Comparison of ENCODE assay signal across 11 cellular contexts in the genomic region with DNA sequence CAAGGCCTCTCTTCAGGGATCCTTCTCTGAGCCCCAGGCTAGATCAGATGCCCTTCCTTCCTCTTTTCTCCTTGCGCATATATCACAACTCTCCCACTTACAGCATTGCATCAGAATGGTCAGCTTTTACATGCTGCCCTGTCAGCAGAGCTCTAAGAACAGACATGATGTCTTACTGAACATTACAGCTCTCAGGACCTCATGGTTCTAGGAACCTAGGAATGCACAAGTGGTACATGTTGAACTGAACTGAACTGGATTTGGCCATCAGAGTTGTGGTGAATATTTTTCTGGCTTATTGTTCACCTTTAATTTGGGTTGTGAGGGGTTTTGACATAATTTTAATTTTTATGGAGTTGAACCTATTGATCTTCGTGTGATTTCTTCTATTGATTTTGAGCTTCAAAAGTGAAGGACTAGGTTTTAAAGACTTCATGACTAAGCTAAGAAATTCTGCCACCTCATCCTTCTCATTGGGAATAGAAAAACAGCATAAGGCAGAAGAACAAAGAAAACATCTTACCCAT. TPM values are rescaled to one million over a fixed set of nuclear protein-coding genes. Genes with fewer than 3 reads are reported as not detected.
DNase-seq lines count a peak whose midpoint lies in the region; ATAC-seq, FAIRE-seq and TF ChIP-seq lines count a peak whose summit lies in the region.
"Had no signal": no experiment of that assay in that cellular context is flagged by ENCODE, and none has a peak within 500 bp of the region (broad histone marks: within the 10 kb centered on the region; RNA-seq: fewer than 3 reads in every experiment).

No MANE protein-coding gene starts in this region.

- no peak overlapping the region for H4K8ac ChIP-seq in H1 (ENCODE audit: extremely low read depth, insufficient read depth, low read length)

- no peaks in the 10 kb centered on the region for H3K36me3 Mint-ChIP-seq in activated T-cell treated with anti-CD3 and anti-CD28 coated beads, Interleukin-2, amount 50 U/mL, for 72 hours (ENCODE audit: insufficient read depth in 2 of 2)
- no peaks in the 10 kb centered on the region for H3K36me3 Mint-ChIP-seq in activated T-cell treated with anti-CD3 and anti-CD28 coated beads, Interleukin-2, amount 50 U/mL, for 24 hours (ENCODE audit: low read depth)
- H3K36me3 Mint-ChIP-seq in stimulated activated effector memory CD8-positive, alpha-beta T cell treated with anti-CD3 and anti-CD28 coated beads, Interleukin-12 subunit alpha, Interleukin-12 subunit beta, amount 100 ng/mL, for 72 hours, result no peaks in the 10 kb centered on the region
- H3K36me3 Mint-ChIP-seq in WTC11 (no peaks in the 10 kb centered on the region), glutamatergic neuron (ENCODE audit: unreplicated experiment) (no peaks in the 10 kb centered on the region)

- DNase-seq in activated T-cell treated with anti-CD3 and anti-CD28 coated beads, Interleukin-2, amount 50 U/mL, for 72 hours, result no peak
- no peak for DNase-seq in activated T-cell treated with anti-CD3 and anti-CD28 coated beads, Interleukin-2, amount 50 U/mL, for 24 hours
- peak; percentile 43 for DNase-seq in SIG-M5 treated with dmso at 0.1 percent for 504 hours (lab: John Stamatoyannopoulos, UW; ENCODE audit: unreplicated experiment)
- no peak for DNase-seq in H1 (ENCODE audit: low read depth in 1 of 2, low spot score in 2 of 2)
- no peak for DNase-seq in stimulated activated effector memory CD8-positive, alpha-beta T cell treated with anti-CD3 and anti-CD28 coated beads, Interleukin-12 subunit alpha, Interleukin-12 subunit beta, amount 100 ng/mL, for 72 hours (ENCODE audit: low spot score in 2 of 2)
- no peak for DNase-seq in WTC11 (ENCODE audit: low spot score)
- DNase-seq in SK-N-SH, result no peak
- DNase-seq in glutamatergic neuron, result no peak
- DNase-seq: activated CD4-positive, alpha-beta T cell treated with anti-CD3 and anti-CD28 coated beads for 1 hour; NCI-H1436 treated with DMSO at 0.1 percent for 48 hours had no signal

- no peak overlapping the region for H3K4ac ChIP-seq in H1 (replicated peaks; ENCODE audit: insufficient read length, low read depth, low read length)

- peak overlapping the region; percentile 53; the same call in 1 of the 2 replicates for H2AFZ ChIP-seq in H1 (ENCODE audit: low read length)
- H2AFZ ChIP-seq in SK-N-SH (ENCODE audit: low read depth), result no peak overlapping the region

- H3K27me3 ChIP-seq in H1 (replicated peaks in 1 of 4; ENCODE audit: control insufficient read depth in 3 of 4, extremely low read depth in 1 of 4, insufficient read depth in 3 of 4, low read length in 3 of 4), result no peaks in the 10 kb centered on the region
- no peaks in the 10 kb centered on the region for H3K27me3 ChIP-seq in SK-N-SH (ENCODE audit: insufficient read depth)

- H3K9me2 ChIP-seq in SK-N-SH, result no peaks in the 10 kb centered on the region

- 89% methylated on average over 2 of the region's 2 CpGs; no CpG with 5 or more reads in 1 of the 2 experiments for WGBS in H1 (ENCODE audit: extremely low coverage in 1 of 2, insufficient coverage in 1 of 2, insufficient read length in 1 of 2, insufficient replicate concordance in 2 of 2, low coverage in 1 of 2, low lambda C conversion rate in 2 of 2, missing lambda C conversion rate in 1 of 2), 2 experiments
- WGBS in SK-N-SH (ENCODE audit: low lambda C conversion rate), result 55% methylated on average over 2 of the region's 2 CpGs

- no peak overlapping the region for H3K27ac ChIP-seq in H1 (ENCODE audit: low read depth, low read length)
- no peak overlapping the region for H3K27ac ChIP-seq in SK-N-SH (ENCODE audit: low read depth in 2 of 2, low read length in 1 of 2)

- TF ChIP-seq RAD21 in H1 (IDR thresholded peaks at IDR 0.05 in 1 of 2, conservative IDR thresholded peaks at IDR 0.05 in 1 of 2; ENCODE audit: low read depth in 2 of 2, low read length in 2 of 2) (no peak), SK-N-SH (IDR thresholded peaks at IDR 0.05; ENCODE audit: low read length) (no peak)

- no peak overlapping the region for H3K56ac ChIP-seq in H1 (replicated peaks; ENCODE audit: insufficient read length, low read depth, low read length)

- no peak overlapping the region for H4K5ac ChIP-seq in H1 (ENCODE audit: insufficient read length, low read depth, low read length)

- no peak for ATAC-seq in activated T-cell treated with anti-CD3 and anti-CD28 coated beads, Interleukin-2, amount 50 U/mL, for 72 hours (replicated peaks in 1 of 2)
- ATAC-seq in stimulated activated effector memory CD8-positive, alpha-beta T cell treated with anti-CD3 and anti-CD28 coated beads, Interleukin-12 subunit alpha, Interleukin-12 subunit beta, amount 100 ng/mL, for 72 hours, result no peak
- no peak for ATAC-seq in WTC11

- TF ChIP-seq EP300 in H1 (IDR thresholded peaks at IDR 0.05; ENCODE audit: borderline replicate concordance in 1 of 2, low read depth in 2 of 2, low read length in 2 of 2) (no peak), SK-N-SH (IDR thresholded peaks at IDR 0.05; ENCODE audit: borderline replicate concordance in 1 of 2, low read depth in 1 of 2, low read length in 1 of 2) (no peak)

- TF ChIP-seq CTCF in H1 (IDR thresholded peaks at IDR 0.05; ENCODE audit: control extremely low read depth in 1 of 3, insufficient read depth in 1 of 3, low read depth in 1 of 3, low read length in 3 of 3) (no peak), WTC11 (IDR thresholded peaks at IDR 0.05) (no peak), SK-N-SH (IDR thresholded peaks at IDR 0.05) (no peak), glutamatergic neuron (IDR thresholded peaks at IDR 0.05; ENCODE audit: partially characterized antibody, unreplicated experiment) (no peak)

- H3K79me1 ChIP-seq in H1 (ENCODE audit: low read depth, low read length), result no peaks in the 10 kb centered on the region

- no peak overlapping the region for H4K91ac ChIP-seq in H1 (replicated peaks; ENCODE audit: insufficient read length, low read length)

- peak overlapping the region; percentile 12; the same call in 1 of the 2 replicates for H2BK15ac ChIP-seq in H1 (ENCODE audit: low read length)

- H3K79me2 ChIP-seq in H1 (ENCODE audit: control insufficient read depth in 1 of 2, insufficient read depth in 2 of 2, low read length in 2 of 2), result no peaks in the 10 kb centered on the region
- no peaks in the 10 kb centered on the region for H3K79me2 ChIP-seq in SK-N-SH (ENCODE audit: insufficient read depth)

- no peak overlapping the region for H2AK5ac ChIP-seq in H1 (ENCODE audit: low read depth, low read length)

- no peaks in the 10 kb centered on the region for H3K27me3 Mint-ChIP-seq in activated T-cell treated with anti-CD3 and anti-CD28 coated beads, Interleukin-2, amount 50 U/mL, for 72 hours (ENCODE audit: low read depth)
- H3K27me3 Mint-ChIP-seq in activated T-cell treated with anti-CD3 and anti-CD28 coated beads, Interleukin-2, amount 50 U/mL, for 24 hours, result no peaks in the 10 kb centered on the region
- H3K27me3 Mint-ChIP-seq in WTC11 (ENCODE audit: low read depth), result no peaks in the 10 kb centered on the region
- H3K27me3 Mint-ChIP-seq in glutamatergic neuron (ENCODE audit: unreplicated experiment), result peaks cover 3% of the 10 kb centered on the region

- H2BK12ac ChIP-seq in H1 (ENCODE audit: low read depth, low read length), result peak overlapping the region; percentile 85; the same call in 1 of the 2 replicates

- CTCF ChIA-PET in H1 (lab: Charles Lee; ENCODE audit: partially characterized antibody), result interaction anchor here (0.6 to 1.4 kb wide), 5 partner anchors 17 to 981 kb away, joined by 3 to 7 read pairs (median 3); no protein-coding TSS in a partner anchor
- CTCF ChIA-PET in WTC11 (lab: Charles Lee), result interaction anchor here (1.2 kb wide), 1 partner anchor 38 kb away, joined by 4 read pairs; the partner anchor contains the start of gene SPON1
- CTCF ChIA-PET in SK-N-SH (lab: Yijun Ruan, JAX), result interaction anchor here (1.3 kb wide), 1 partner anchor 152 kb away, joined by 3 read pairs; no protein-coding TSS in a partner anchor

- TF ChIP-seq POLR2A in H1 (IDR thresholded peaks at IDR 0.05; ENCODE audit: control extremely low read depth in 1 of 2, low read depth in 2 of 2, low read length in 2 of 2), result no peak

- H3K9me3 Mint-ChIP-seq in activated T-cell treated with anti-CD3 and anti-CD28 coated beads, Interleukin-2, amount 50 U/mL, for 72 hours, result peaks cover 0 to 6% of the 10 kb centered on the region in 2 donors
- peaks cover 5% of the 10 kb centered on the region for H3K9me3 Mint-ChIP-seq in activated T-cell treated with anti-CD3 and anti-CD28 coated beads, Interleukin-2, amount 50 U/mL, for 24 hours
- peaks cover 3% of the 10 kb centered on the region for H3K9me3 Mint-ChIP-seq in stimulated activated effector memory CD8-positive, alpha-beta T cell treated with anti-CD3 and anti-CD28 coated beads, Interleukin-12 subunit alpha, Interleukin-12 subunit beta, amount 100 ng/mL, for 72 hours
- H3K9me3 Mint-ChIP-seq in WTC11, result peaks cover 4% of the 10 kb centered on the region; the same call in 1 of the 2 replicates
- H3K9me3 Mint-ChIP-seq in glutamatergic neuron (ENCODE audit: unreplicated experiment), result peaks cover 3% of the 10 kb centered on the region

- H3K4me2 ChIP-seq in H1 (ENCODE audit: insufficient read depth in 1 of 2, low read depth in 2 of 2, low read length in 2 of 2) (no peak overlapping the region; a peak in 1 of 4 replicates), SK-N-SH (no peak overlapping the region)

- POLR2A ChIA-PET in H1 (lab: Charles Lee; ENCODE audit: partially characterized antibody) (no interaction called here), WTC11 (lab: Charles Lee) (interaction anchor here (0.5 kb wide), 1 partner anchor 250 kb away, joined by 5 read pairs; no protein-coding TSS in a partner anchor), SK-N-SH (lab: Yijun Ruan, JAX) (no interaction called here)

- H3K9me3 ChIP-seq in H1 (ENCODE audit: insufficient read depth in 2 of 2, low read depth in 1 of 2, low read length in 1 of 2) (no peaks in the 10 kb centered on the region), SK-N-SH (no peaks in the 10 kb centered on the region)

- peak overlapping the region; percentile 92 for H3K27ac Mint-ChIP-seq in activated T-cell treated with anti-CD3 and anti-CD28 coated beads, Interleukin-2, amount 50 U/mL, for 72 hours
- no peak overlapping the region for H3K27ac Mint-ChIP-seq in activated T-cell treated with anti-CD3 and anti-CD28 coated beads, Interleukin-2, amount 50 U/mL, for 24 hours
- H3K27ac Mint-ChIP-seq in stimulated activated effector memory CD8-positive, alpha-beta T cell treated with anti-CD3 and anti-CD28 coated beads, Interleukin-12 subunit alpha, Interleukin-12 subunit beta, amount 100 ng/mL, for 72 hours, result peak overlapping the region; percentile 93
- H3K27ac Mint-ChIP-seq in WTC11, result no peak overlapping the region; the same call in 1 of the 2 replicates
- no peak overlapping the region for H3K27ac Mint-ChIP-seq in glutamatergic neuron (ENCODE audit: unreplicated experiment)

- no peak overlapping the region for H2BK20ac ChIP-seq in H1 (ENCODE audit: low read length)

- H3K9ac ChIP-seq in H1 (replicated peaks in 1 of 4; ENCODE audit: extremely low read depth in 1 of 4, low read depth in 3 of 4, low read length in 3 of 4), result no peak overlapping the region
- no peak overlapping the region for H3K9ac ChIP-seq in SK-N-SH

- H3K4me3 Mint-ChIP-seq in activated T-cell treated with anti-CD3 and anti-CD28 coated beads, Interleukin-2, amount 50 U/mL, for 72 hours, result no peak overlapping the region
- no peak overlapping the region for H3K4me3 Mint-ChIP-seq in activated T-cell treated with anti-CD3 and anti-CD28 coated beads, Interleukin-2, amount 50 U/mL, for 24 hours
- no peak overlapping the region for H3K4me3 Mint-ChIP-seq in stimulated activated effector memory CD8-positive, alpha-beta T cell treated with anti-CD3 and anti-CD28 coated beads, Interleukin-12 subunit alpha, Interleukin-12 subunit beta, amount 100 ng/mL, for 72 hours
- H3K4me3 Mint-ChIP-seq in WTC11 (no peak overlapping the region), glutamatergic neuron (ENCODE audit: unreplicated experiment) (no peak overlapping the region)

- H3F3A ChIP-seq in SK-N-SH (replicated peaks; ENCODE audit: insufficient read depth), result no peaks in the 10 kb centered on the region

- H3K4me1 ChIP-seq in H1 (replicated peaks in 1 of 4; ENCODE audit: control insufficient read depth in 3 of 4, insufficient read depth in 4 of 4, low read length in 3 of 4), result peaks cover 0 to 3% (median 1%) of the 10 kb centered on the region in 4 experiments; a peak in 5 of 7 replicates
- H3K4me1 ChIP-seq in SK-N-SH (ENCODE audit: control insufficient read depth in 1 of 2, insufficient read depth in 2 of 2, low read depth in 1 of 2, low read length in 1 of 2), result no peaks in the 10 kb centered on the region; a peak in 1 of 4 replicates

- H3K18ac ChIP-seq in H1 (ENCODE audit: extremely low read depth, low read length), result no peak overlapping the region

- no peaks in the 10 kb centered on the region for H3K23me2 ChIP-seq in H1 (ENCODE audit: low read depth, low read length)

- no peak for FAIRE-seq in H1 (lab: Jason Lieb, UNC)
- FAIRE-seq: endometrium had no signal

- H4K20me1 ChIP-seq in H1 (replicated peaks in 1 of 2; ENCODE audit: control insufficient read depth in 1 of 2, insufficient read depth in 2 of 2, low read length in 2 of 2) (no peaks in the 10 kb centered on the region), SK-N-SH (ENCODE audit: insufficient read depth) (no peaks in the 10 kb centered on the region)

- H3K23ac ChIP-seq in H1 (ENCODE audit: insufficient read length), result no peak overlapping the region

- H3K4me3 ChIP-seq in H1 (ENCODE audit: extremely low read depth in 1 of 4, insufficient read depth in 2 of 4, low read depth in 3 of 4, low read length in 4 of 4), result no peak overlapping the region
- H3K4me3 ChIP-seq in SK-N-SH (ENCODE audit: low read depth in 2 of 2, low read length in 1 of 2), result no peak overlapping the region

- no peak overlapping the region for H2BK5ac ChIP-seq in H1 (ENCODE audit: low read depth, low read length)

- H3K36me3 ChIP-seq in H1 (ENCODE audit: control insufficient read depth in 2 of 4, insufficient read depth in 4 of 4, low read length in 3 of 4) (no peaks in the 10 kb centered on the region), SK-N-SH (replicated peaks in 1 of 2; ENCODE audit: control insufficient read depth in 1 of 2, insufficient read depth in 2 of 2, low read length in 1 of 2) (no peaks in the 10 kb centered on the region)

- H3K4me1 Mint-ChIP-seq in activated T-cell treated with anti-CD3 and anti-CD28 coated beads, Interleukin-2, amount 50 U/mL, for 72 hours (ENCODE audit: low read depth), result peaks cover 38% of the 10 kb centered on the region
- H3K4me1 Mint-ChIP-seq in activated T-cell treated with anti-CD3 and anti-CD28 coated beads, Interleukin-2, amount 50 U/mL, for 24 hours (ENCODE audit: low read depth), result peaks cover 63% of the 10 kb centered on the region
- H3K4me1 Mint-ChIP-seq in stimulated activated effector memory CD8-positive, alpha-beta T cell treated with anti-CD3 and anti-CD28 coated beads, Interleukin-12 subunit alpha, Interleukin-12 subunit beta, amount 100 ng/mL, for 72 hours, result peaks cover 42% of the 10 kb centered on the region
- peaks cover 41% of the 10 kb centered on the region for H3K4me1 Mint-ChIP-seq in WTC11
- peaks cover 2% of the 10 kb centered on the region for H3K4me1 Mint-ChIP-seq in glutamatergic neuron (ENCODE audit: low read depth, unreplicated experiment)

- H2BK120ac ChIP-seq in H1 (replicated peaks; ENCODE audit: low read depth, low read length), result no peak overlapping the region

- H3K14ac ChIP-seq in H1 (ENCODE audit: insufficient read length), result no peak overlapping the region

RNA-seq across cellular contexts. Expression of gene SPON1, which starts 37.7 kb away (rescaled TPM):
- under 1 TPM; 0.12 to 0.16 TPM for total RNA-seq in activated T-cell treated with anti-CD3 and anti-CD28 coated beads, Interleukin-2, amount 50 U/mL, for 72 hours
- 4.3 and 5.4 TPM in 2 replicates for total RNA-seq in H1 (2021; fragmentation: NEBNext Ultra II Directional; extraction: Animal tissue kit (Norgen Biotek cat#: 25700))
- polyA plus RNA-seq in H1 (2011; rRNA removed), result 1.5 and 2.0 TPM in 2 replicates
- 2.3 TPM for polyA plus RNA-seq in H1 (2011; cell fraction: cytosol; rRNA removed)
- 3.5 TPM for polyA plus RNA-seq in H1 (2011; cell fraction: nucleus; rRNA removed)
- polyA plus RNA-seq in H1 (2012, experiment 1 of 2), result 2.6 to 3.4 TPM (median 2.6 TPM) in 4 replicates
- polyA plus RNA-seq in H1 (2012, experiment 2 of 2), result 0.96 TPM
- 5.7 TPM for polyA plus RNA-seq in H1 (2013, experiment 1 of 2)
- polyA plus RNA-seq in H1 (2013, experiment 2 of 2), result 5.9 TPM
- 3.6 and 4.6 TPM in 2 replicates for polyA minus RNA-seq in H1 (2011; rRNA and poly(A)+ RNA removed)
- 2.7 TPM for polyA minus RNA-seq in H1 (2011; cell fraction: cytosol; rRNA and poly(A)+ RNA removed)
- 2.4 TPM for polyA minus RNA-seq in H1 (2011; cell fraction: nucleus; rRNA and poly(A)+ RNA removed)
- 4.1 to 6.4 TPM (median 4.1 TPM) in 3 replicates for total RNA-seq in WTC11 (2021)
- not detected in 2 replicates for polyA plus RNA-seq in SK-N-SH (2012; rRNA removed)
- polyA plus RNA-seq in SK-N-SH (2012; cell fraction: cytosol; rRNA removed), result not detected in 2 replicates
- polyA plus RNA-seq in SK-N-SH (2012; cell fraction: nucleus; rRNA removed), result 0.01 TPM in 1 of 2 replicates, not detected in the other
- 0.81 TPM for total RNA-seq in glutamatergic neuron (ENCODE audit: unreplicated experiment)

Comparison
In these comparisons a context has a peak if more than half of its experiments do, and no peak if none do; other contexts are left out.
1. H3K27ac Mint-ChIP-seq: peak in activated T-cell treated with anti-CD3 and anti-CD28 coated beads, Interleukin-2, amount 50 U/mL, for 72 hours (single experiment) and stimulated activated effector memory CD8-positive, alpha-beta T cell treated with anti-CD3 and anti-CD28 coated beads, Interleukin-12 subunit alpha, Interleukin-12 subunit beta, amount 100 ng/mL, for 72 hours (single experiment); none in activated T-cell treated with anti-CD3 and anti-CD28 coated beads, Interleukin-2, amount 50 U/mL, for 24 hours (single experiment), WTC11 (single experiment) and glutamatergic neuron (single experiment).